Comparison of ENCODE assay signal across 23 cellular contexts in the genomic region with DNA sequence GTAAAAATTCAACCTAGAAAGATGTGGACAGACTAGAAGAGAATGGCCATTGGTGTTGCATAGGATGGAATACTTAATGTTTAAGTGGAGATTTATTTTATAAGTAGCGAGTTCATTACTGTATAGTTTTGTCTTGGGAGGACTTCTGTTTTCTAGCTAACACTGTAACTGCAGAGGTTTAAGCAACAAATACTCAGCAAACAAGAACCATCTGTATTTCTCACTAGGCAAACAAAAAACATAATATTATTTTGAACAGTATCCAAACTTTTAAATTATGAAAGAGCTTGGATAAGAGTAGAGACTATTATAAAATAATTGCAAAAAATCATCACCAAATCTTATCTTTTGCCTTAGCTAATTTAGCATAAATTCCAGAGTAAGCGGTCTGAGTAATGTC.
"Had no signal": no experiment of that assay in that cellular context is flagged by ENCODE, and none has a peak within 500 bp of the region (broad histone marks: within the 10 kb centered on the region; RNA-seq: fewer than 3 reads in every experiment).

No MANE protein-coding gene starts in this region.

- H3K27ac Mint-ChIP-seq: naive B cell; stimulated activated naive B cell treated with anti-CD40 and anti-IgM and Interleukin-4, amounts not matched to agents 10 μg/mL and 1 μg/mL and 100 μg/mL, for 72 hours; stimulated activated naive CD8-positive, alpha-beta T cell treated with anti-CD3 and anti-CD28 coated beads, Interleukin-15, amount 100 ng/mL, for 72 hours had no signal

- DNase-seq: effector memory CD4-positive, alpha-beta T cell; foreskin melanocyte; head of caudate nucleus; kidney; left cardiac atrium; mesendoderm; naive B cell; occipital lobe; retina; sigmoid colon; stimulated activated CD4-positive, alpha-beta T cell treated with anti-CD3 and anti-CD28 coated beads, Interleukin-2, amount 100 ng/mL, for 24 hours; stimulated activated CD4-positive, alpha-beta T cell treated with anti-CD3 and anti-CD28 coated beads, Interleukin-4, amount 100 ng/mL, for 4 hours; stimulated activated naive B cell treated with anti-CD40 and anti-IgM and Interleukin-4, amounts not matched to agents 10 μg/mL and 1 μg/mL and 100 μg/mL, for 72 hours; testis; transverse colon had no signal

- H2AFZ ChIP-seq: hepatocyte, parathyroid adenoma had no signal

- H3K27ac ChIP-seq: epithelial cell of prostate, esophagus muscularis mucosa, hepatocyte, parathyroid adenoma, prostate gland, sigmoid colon, skin epidermis, testis, transverse colon had no signal

- H3K9me3 ChIP-seq: esophagus muscularis mucosa, prostate gland, sigmoid colon, testis, transverse colon had no signal

- H3K4me1 ChIP-seq: esophagus muscularis mucosa, parathyroid adenoma, prostate gland, sigmoid colon, testis, transverse colon had no signal

- H3K4me3 Mint-ChIP-seq: nephron; stimulated activated naive B cell treated with anti-CD40 and anti-IgM and Interleukin-4, amounts not matched to agents 10 μg/mL and 1 μg/mL and 100 μg/mL, for 72 hours; stimulated activated naive CD8-positive, alpha-beta T cell treated with anti-CD3 and anti-CD28 coated beads, Interleukin-15, amount 100 ng/mL, for 72 hours had no signal

- H3K27me3 ChIP-seq: esophagus muscularis mucosa, hepatocyte, sigmoid colon, testis, transverse colon had no signal

- H3K4me3 ChIP-seq: esophagus muscularis mucosa, hepatocyte, prostate gland, sigmoid colon, skin epidermis, testis, transverse colon had no signal

- H3K4me2 ChIP-seq: hepatocyte had no signal

- H3K79me2 ChIP-seq: hepatocyte, parathyroid adenoma had no signal

- H3K36me3 ChIP-seq: esophagus muscularis mucosa, prostate gland, sigmoid colon, transverse colon had no signal

- H3K4me1 Mint-ChIP-seq: naive B cell; stimulated activated naive B cell treated with anti-CD40 and anti-IgM and Interleukin-4, amounts not matched to agents 10 μg/mL and 1 μg/mL and 100 μg/mL, for 72 hours had no signal

- H3K36me3 Mint-ChIP-seq: naive B cell; stimulated activated naive B cell treated with anti-CD40 and anti-IgM and Interleukin-4, amounts not matched to agents 10 μg/mL and 1 μg/mL and 100 μg/mL, for 72 hours had no signal

- H3K27me3 Mint-ChIP-seq: naive B cell; stimulated activated naive B cell treated with anti-CD40 and anti-IgM and Interleukin-4, amounts not matched to agents 10 μg/mL and 1 μg/mL and 100 μg/mL, for 72 hours had no signal

- H3K9me3 Mint-ChIP-seq: nephron; stimulated activated naive CD8-positive, alpha-beta T cell treated with anti-CD3 and anti-CD28 coated beads, Interleukin-15, amount 100 ng/mL, for 72 hours had no signal

- H3K9ac ChIP-seq: parathyroid adenoma had no signal
